In genomic region chr5:123582570-123583293, GRCh38 we compare ENCODE assay signal across 1 cellular context.
TF ChIP-seq lines count a peak whose summit lies in the region.

No MANE protein-coding gene starts in this region.

TF ChIP-seq in WTC11, 78 proteins besides CTCF, POLR2A, EP300 and RAD21 (continued from another document):
- no peak for TF ChIP-seq ZNF425 (CRISPR knock-in tag; conservative IDR thresholded peaks at IDR 0.05)
